8 cellular contexts compared by ENCODE assay signal in genomic region chr16:68470461-68471150, GRCh38. TPM values are rescaled to one million over a fixed set of nuclear protein-coding genes. Genes with fewer than 3 reads are reported as not detected.
DNase-seq lines count a peak whose midpoint lies in the region; ATAC-seq, FAIRE-seq and TF ChIP-seq lines count a peak whose summit lies in the region.

No MANE protein-coding gene starts in this region.

- H3K9ac ChIP-seq in Karpas-422 (ENCODE audit: low read length) (peak overlapping the region; percentile 51), GM12878 (ENCODE audit: control insufficient read depth, insufficient read depth, low read length) (peak overlapping the region; percentile 75)

- H3K36me3 ChIP-seq in Karpas-422 (ENCODE audit: insufficient read depth, low read length) = no peaks in the 10 kb centered on the region
- H3K36me3 ChIP-seq in GM12878 (ENCODE audit: control insufficient read depth in 2 of 2, insufficient read depth in 2 of 2, low read length in 1 of 2) = no peaks in the 10 kb centered on the region

- peak; percentile 51 for DNase-seq in GM18507 (ENCODE audit: extremely low spot score, insufficient read length, low read depth)
- DNase-seq in Karpas-422 = peak; percentile 73
- peak; percentile 94 for DNase-seq in GM12878 (ENCODE audit: low read depth, low spot score)
- DNase-seq in osteocyte (ENCODE audit: extremely low spot score, unreplicated experiment) = no peak
- DNase-seq in posterior vena cava (ENCODE audit: low spot score) = no peak
- no peak for DNase-seq in DMS79 (lab: John Stamatoyannopoulos, UW)
- no peak for DNase-seq in NCI-H526 treated with DMSO at 0.1 percent for 48 hours (lab: John Stamatoyannopoulos, UW)

- no peak for TF ChIP-seq CTCF in GM12878 (IDR thresholded peaks at IDR 0.05 in 2 of 3, conservative IDR thresholded peaks at IDR 0.05 in 1 of 3; ENCODE audit: control insufficient read depth in 2 of 3, extremely low read depth in 1 of 3, insufficient read depth in 1 of 3, low read depth in 3 of 3, low read length in 3 of 3)
- TF ChIP-seq CTCF in osteocyte (IDR thresholded peaks at IDR 0.05) = no peak

- SMC1A ChIA-PET in GM12878 (lab: Charles Lee; ENCODE audit: uncharacterized antibody, unreplicated experiment) = interaction anchor here (0.9 to 2.8 kb wide), 14 partner anchors 12 to 206 kb away, joined by 3 to 10 read pairs (median 4); partner anchors contain the start of genes SLC7A6 and SMPD3

- POLR2A ChIA-PET in GM12878 (lab: Charles Lee) = interaction anchor here (0.5 to 1.7 kb wide), 5 partner anchors 53 to 1906 kb away, joined by 3 to 5 read pairs (median 3); partner anchors contain the start of gene NFATC3

- H3K4me1 ChIP-seq in Karpas-422 (ENCODE audit: low read length) (peaks cover 22% of the 10 kb centered on the region), GM12878 (ENCODE audit: control insufficient read depth, insufficient read depth, low read length) (peaks cover 57% of the 10 kb centered on the region)

- CTCF ChIA-PET in GM12878 (lab: Yijun Ruan, JAX) = interaction anchor here (0.6 to 3.8 kb wide), 18 partner anchors 10 to 225 kb away, joined by 3 to 26 read pairs (median 4); partner anchors contain the start of gene PLA2G15

- peak overlapping the region; percentile 70 for H3K4me2 ChIP-seq in Karpas-422 (ENCODE audit: low read depth, low read length, poor library complexity, severe bottlenecking)
- H3K4me2 ChIP-seq in GM12878 (ENCODE audit: control insufficient read depth, insufficient read depth) = peak overlapping the region; percentile 92

- RAD21 ChIA-PET in GM12878 (lab: Charles Lee; ENCODE audit: unreplicated experiment) = interaction anchor here (0.6 to 2.8 kb wide), 11 partner anchors 16 to 611 kb away, joined by 3 to 20 read pairs (median 4); partner anchors contain the start of genes PRMT7, SLC7A6OS and SMPD3

- TF ChIP-seq EP300 in GM12878 (IDR thresholded peaks at IDR 0.05; ENCODE audit: borderline replicate concordance in 1 of 2, control insufficient read depth in 1 of 2, low read depth in 2 of 2, low read length in 2 of 2) = peak; percentile 44 to 86; a peak in 2 of 4 replicates

- H3K27me3 ChIP-seq in Karpas-422 (ENCODE audit: low read length) (no peaks in the 10 kb centered on the region), GM12878 (replicated peaks in 1 of 2; ENCODE audit: control insufficient read depth in 2 of 2, insufficient read depth in 2 of 2, low read length in 1 of 2) (no peaks in the 10 kb centered on the region)

- H3K27me3 Mint-ChIP-seq in osteocyte (ENCODE audit: unreplicated experiment) = peaks cover 9% of the 10 kb centered on the region

- 6% methylated on average over 11 of the region's 11 CpGs for WGBS in GM12878 (ENCODE audit: insufficient coverage, insufficient replicate concordance, low lambda C conversion rate, missing lambda C conversion rate)

- H3K79me2 ChIP-seq in Karpas-422 (ENCODE audit: low read length) = no peaks in the 10 kb centered on the region
- H3K79me2 ChIP-seq in GM12878 (ENCODE audit: control insufficient read depth, insufficient read depth, low read length) = no peaks in the 10 kb centered on the region

- H3K27ac ChIP-seq in Karpas-422 (ENCODE audit: low read length) = no peak overlapping the region
- H3K27ac ChIP-seq in GM12878 (ENCODE audit: control insufficient read depth, insufficient read depth) = peak overlapping the region; percentile 96

- no TSS peak for BruUV-seq in GM12878 (replicated peaks; lab: Mats Ljungman, UMichigan)

- H3K9me3 ChIP-seq in Karpas-422 (ENCODE audit: low read length) (no peaks in the 10 kb centered on the region), GM12878 (replicated peaks; ENCODE audit: control insufficient read depth, insufficient read depth, low read length) (no peaks in the 10 kb centered on the region)

- H4K20me1 ChIP-seq in Karpas-422 (ENCODE audit: insufficient read depth, low read depth, low read length) = no peaks in the 10 kb centered on the region
- no peaks in the 10 kb centered on the region for H4K20me1 ChIP-seq in GM12878 (ENCODE audit: control insufficient read depth, insufficient read depth)

- H2AFZ ChIP-seq in Karpas-422 (ENCODE audit: low read length) (peak overlapping the region; percentile 85), GM12878 (ENCODE audit: control insufficient read depth, low read depth, low read length) (peak overlapping the region; percentile 68)

- H3K4me3 ChIP-seq in Karpas-422 (ENCODE audit: low read length) = peak overlapping the region; percentile 45; the same call in 1 of the 2 replicates
- peak overlapping the region; percentile 65; the same call in 1 of the 2 replicates for H3K4me3 ChIP-seq in GM12878

- H3K9me2 ChIP-seq in Karpas-422 (replicated peaks; ENCODE audit: insufficient read depth, low read length) = no peaks in the 10 kb centered on the region

- H3K9me3 Mint-ChIP-seq in osteocyte (ENCODE audit: unreplicated experiment) = no peaks in the 10 kb centered on the region

- ATAC-seq in GM21576 (IDR thresholded peaks at IDR 0.05; ENCODE audit: unreplicated experiment) (peak; percentile 83), GM12878 (peak; percentile 98)

- H3K4me1 Mint-ChIP-seq in osteocyte (ENCODE audit: unreplicated experiment) = peaks cover 12% of the 10 kb centered on the region

- no peaks in the 10 kb centered on the region for H3K36me3 Mint-ChIP-seq in osteocyte (ENCODE audit: unreplicated experiment)

- FAIRE-seq in GM18507 (lab: Jason Lieb, UNC) = peak; percentile 99
- peak; percentile 99 for FAIRE-seq in GM12878 (lab: Jason Lieb, UNC)

- peak overlapping the region; percentile 46 for H3K4me3 Mint-ChIP-seq in osteocyte (ENCODE audit: unreplicated experiment)

- intact Hi-C loops in GM12878 (cut with micrococcal nuclease; ENCODE audit: unreplicated experiment) (loop anchor here (1.0 kb wide), 1 partner anchor 40 kb away; no protein-coding TSS in a partner anchor), posterior vena cava (cut with DNase I) (no loop called here)

- in situ Hi-C loops in GM12878 (cut with MboI) = no loop called here

- peak overlapping the region; percentile 23 for H3K27ac Mint-ChIP-seq in osteocyte (ENCODE audit: unreplicated experiment)

- TF ChIP-seq RAD21 in GM12878 (IDR thresholded peaks at IDR 0.05; ENCODE audit: insufficient read depth, low read depth, low read length) = no peak

- TF ChIP-seq POLR2A in GM12878 (IDR thresholded peaks at IDR 0.05; ENCODE audit: low read depth, low read length) = peak; percentile 74

TF ChIP-seq in GM12878, 131 proteins besides CTCF, POLR2A, EP300 and RAD21 (continues in another document):
- TF ChIP-seq ETV6 (conservative IDR thresholded peaks at IDR 0.05 in 1 of 2, IDR thresholded peaks at IDR 0.05 in 1 of 2; ENCODE audit: borderline replicate concordance in 1 of 2, low read depth in 1 of 2) (peak in 1 of 2 experiments; percentile 83; a peak in 2 of 4 replicates), EED (IDR thresholded peaks at IDR 0.05; ENCODE audit: low read depth) (peak; percentile 95), MAX (IDR thresholded peaks at IDR 0.05; ENCODE audit: low read depth, low read length) (peak; percentile 74), SKIL (IDR thresholded peaks at IDR 0.05; ENCODE audit: low read depth, poor library complexity, severe bottlenecking) (peak; percentile 74), RAD51 (IDR thresholded peaks at IDR 0.05) (peak; percentile 92), RB1 (IDR thresholded peaks at IDR 0.05; ENCODE audit: borderline replicate concordance) (no peak), JUNB (IDR thresholded peaks at IDR 0.05) (no peak)

RNA-seq across cellular contexts. Expression of gene SMPD3, which starts 22.3 kb away (rescaled TPM):
- total RNA-seq in Karpas-422 (2014; rRNA removed; shearing (Covaris generic); ENCODE audit: low replicate concordance) = 5.0 and 12.6 TPM in 2 replicates
- 0.59 and 1.4 TPM in 2 replicates for total RNA-seq in GM12878 (2013; cell fraction: nucleolus; rRNA removed)
- total RNA-seq in GM12878 (2014; rRNA removed) (0.49 and 2.0 TPM in 2 replicates), GM12878 (2014; rRNA removed; fragmentation: Illumina TruSeq; extraction: Trizol) (0.76 and 0.83 TPM in 2 replicates), GM12878 (2021) (1.5 and 1.8 TPM in 2 replicates), osteocyte (not detected in 2 replicates), posterior vena cava (under 1 TPM; 0.19 to 0.23 TPM)
- 0.50 TPM for polyA plus RNA-seq in GM12878 (2011; ENCODE audit: low read depth)
- polyA plus RNA-seq in GM12878 (2011; rRNA removed) (0.04 TPM in 1 of 2 replicates, not detected in the other), GM12878 (2014; fragmentation: Illumina TruSeq; extraction: Trizol) (0.05 and 0.90 TPM in 2 replicates), GM12878 (2014; fragmentation: Nextera tagmentation; extraction: Ambion mirVana) (under 1 TPM; 0.06 to 0.22 TPM), GM12878 (2014; rRNA removed) (0.99 and 1.5 TPM in 2 replicates), GM12878 (2016; fragmentation: Nextera tagmentation; extraction: Ambion mirVana) (1 to 10 TPM; 1.6 to 1.7 TPM)
- polyA plus RNA-seq in GM12878 (2011; cell fraction: cytosol; rRNA removed) = 0.07 and 0.24 TPM in 2 replicates
- 0.28 and 1.0 TPM in 2 replicates for polyA plus RNA-seq in GM12878 (2011; cell fraction: nucleus; rRNA removed)
- 0.48 and 0.60 TPM in 2 replicates for polyA plus RNA-seq in GM12878 (2012)
- polyA minus RNA-seq in GM12878 (2011; rRNA and poly(A)+ RNA removed) = not detected in 2 replicates
- polyA minus RNA-seq in GM12878 (2011; cell fraction: cytosol; rRNA and poly(A)+ RNA removed) = 0.73 TPM in 1 of 2 replicates, not detected in the other
- polyA minus RNA-seq in GM12878 (2011; cell fraction: nucleus; rRNA and poly(A)+ RNA removed) = not detected in 2 replicates

Comparison
In these comparisons a context has a peak if more than half of its experiments do, and no peak if none do; other contexts are left out.
1. DNase-seq: peak in GM18507 (single experiment), Karpas-422 (single experiment) and GM12878 (single experiment); none in osteocyte (single experiment), posterior vena cava (single experiment), DMS79 (single experiment) and NCI-H526 treated with DMSO at 0.1 percent for 48 hours (single experiment).